Comparison of ENCODE assay signal across 8 cellular contexts in the genomic region with DNA sequence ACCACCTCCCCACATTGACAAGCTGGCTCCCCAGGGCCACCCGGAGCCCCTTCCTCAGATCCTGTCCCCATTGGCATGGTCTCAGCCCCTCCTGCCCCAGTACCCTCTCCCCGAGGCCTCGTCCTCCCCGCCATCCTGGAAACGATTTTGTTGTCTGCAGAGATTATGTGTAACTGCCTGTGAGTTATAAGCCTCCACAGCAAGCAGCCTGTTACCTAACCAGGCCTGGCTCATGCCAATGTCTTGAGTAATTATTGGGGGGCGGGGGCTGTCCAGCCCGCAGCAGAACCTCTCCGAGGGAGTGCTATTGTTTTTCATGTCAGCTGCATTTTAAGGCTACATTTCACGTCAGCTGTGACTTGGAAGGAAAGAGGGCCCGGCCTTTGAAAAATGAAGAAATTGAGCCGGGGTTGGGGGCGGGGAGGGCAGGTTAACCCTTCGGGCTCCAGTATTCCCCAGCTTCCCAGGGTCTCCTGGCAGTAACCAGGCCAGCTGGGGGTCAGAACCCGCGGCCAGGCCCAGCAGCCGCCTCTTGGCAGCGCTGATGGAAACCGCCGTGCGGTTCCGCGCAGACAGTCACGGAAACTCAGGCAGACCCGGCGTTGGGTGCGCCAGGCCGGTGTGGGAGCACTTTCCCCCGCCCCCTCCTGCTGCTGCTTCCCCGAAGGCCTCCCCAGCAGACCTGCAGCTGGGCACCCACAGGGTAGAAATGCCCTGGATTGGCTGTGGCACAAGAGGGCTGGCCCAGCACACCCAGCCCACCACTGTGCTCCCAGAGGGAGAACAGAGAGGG. TPM values are rescaled to one million over a fixed set of nuclear protein-coding genes. Genes with fewer than 3 reads are reported as not detected.
DNase-seq lines count a peak whose midpoint lies in the region; ATAC-seq and TF ChIP-seq lines count a peak whose summit lies in the region.

No MANE protein-coding gene starts in this region.

- H3K9me3 ChIP-seq in upper lobe of right lung: peaks cover 5% of the 10 kb centered on the region

- H3K4me3 ChIP-seq in upper lobe of right lung: peak overlapping the region; percentile 11

- intact Hi-C loops in upper lobe of right lung (cut with DNase I): no loop called here

- peaks cover 30% of the 10 kb centered on the region for H3K4me1 ChIP-seq in upper lobe of right lung

- H3K4me3 Mint-ChIP-seq in mesothelial cell of epicardium: no peak overlapping the region

- H3K36me3 ChIP-seq in upper lobe of right lung: no peaks in the 10 kb centered on the region

- TF ChIP-seq CTCF in mesothelial cell of epicardium (IDR thresholded peaks at IDR 0.05; ENCODE audit: unreplicated experiment) (no peak), upper lobe of right lung (IDR thresholded peaks at IDR 0.05) (no peak)

- H3K4me1 Mint-ChIP-seq in mesothelial cell of epicardium: peaks cover 26% of the 10 kb centered on the region

- H3K27ac ChIP-seq in upper lobe of right lung: peak overlapping the region; percentile 88

- H3K27ac Mint-ChIP-seq in mesothelial cell of epicardium: peak overlapping the region; percentile 92

- no peaks in the 10 kb centered on the region for H3K27me3 Mint-ChIP-seq in mesothelial cell of epicardium (ENCODE audit: low read depth)

- ATAC-seq in upper lobe of right lung: peak; percentile 81
- ATAC-seq in GM18867 (IDR thresholded peaks at IDR 0.05; ENCODE audit: unreplicated experiment): no peak

- H3K27me3 ChIP-seq in upper lobe of right lung: no peaks in the 10 kb centered on the region

- H3K36me3 Mint-ChIP-seq in mesothelial cell of epicardium: peaks cover 25% of the 10 kb centered on the region

- peaks cover 43% of the 10 kb centered on the region for H3K9me3 Mint-ChIP-seq in mesothelial cell of epicardium

- DNase-seq in 8988T: peak; percentile 90
- peak; percentile 53 for DNase-seq in NCI-H2227 treated with DMSO at 0.1 percent for 48 hours (lab: John Stamatoyannopoulos, UW)
- peak; percentile 39 for DNase-seq in dermis blood vessel endothelial cell
- DNase-seq in mesothelial cell of epicardium (ENCODE audit: low spot score in 2 of 2, unreplicated experiment in 2 of 2): peak in 1 of 2 experiments; percentile 72
- DNase-seq in upper lobe of right lung: peak; percentile 81
- no peak for DNase-seq in activated CD4-positive, alpha-beta T cell treated with anti-CD3 and anti-CD28 coated beads, Interleukin-2, amount 50 U/mL, for 1 hour
- DNase-seq in NCI-H128 (lab: John Stamatoyannopoulos, UW; ENCODE audit: unreplicated experiment): no peak

RNA-seq across cellular contexts. Expression of gene CDKN1C, which starts 59.5 kb away (rescaled TPM):
- total RNA-seq in dermis blood vessel endothelial cell (37.2 and 53.8 TPM in 2 replicates), mesothelial cell of epicardium (132 to 148 TPM (median 146 TPM) in 3 replicates), upper lobe of right lung (42.1 TPM)

Comparison
In these comparisons a context has a peak if more than half of its experiments do, and no peak if none do; other contexts are left out.
1. DNase-seq: peak in 8988T (single experiment), NCI-H2227 treated with DMSO at 0.1 percent for 48 hours (single experiment), dermis blood vessel endothelial cell (single experiment) and upper lobe of right lung (single experiment); none in activated CD4-positive, alpha-beta T cell treated with anti-CD3 and anti-CD28 coated beads, Interleukin-2, amount 50 U/mL, for 1 hour (single experiment) and NCI-H128 (single experiment).